In genomic region chr19:6740589-6741348, GRCh38 we compare ENCODE assay signal across 8 cellular contexts. TPM values are rescaled to one million over a fixed set of nuclear protein-coding genes. Genes with fewer than 3 reads are reported as not detected.
A peak's percentile ranks its signal among the peaks of the same experiment; 100 is the strongest.
DNase-seq lines count a peak whose midpoint lies in the region; ATAC-seq and TF ChIP-seq lines count a peak whose summit lies in the region.

No MANE protein-coding gene starts in this region.

- H3K4me1 ChIP-seq in HAP-1 (peaks cover 34% of the 10 kb centered on the region), neuron (ENCODE audit: insufficient read depth, low read length) (peaks cover 48% of the 10 kb centered on the region)

- no peak for TF ChIP-seq CTCF in activated CD8-positive, alpha-beta T cell treated with anti-CD3 and anti-CD28 coated beads for 36 hours (IDR thresholded peaks at IDR 0.05)
- TF ChIP-seq CTCF in fibroblast of pulmonary artery (IDR thresholded peaks at IDR 0.05; ENCODE audit: low read length, missing control alignments), result no peak

- H2AFZ ChIP-seq in neuron (ENCODE audit: low read depth, low read length), result no peak overlapping the region

- H3K36me3 ChIP-seq in HAP-1 (replicated peaks), result peaks cover 40% of the 10 kb centered on the region
- peaks cover 4% of the 10 kb centered on the region for H3K36me3 ChIP-seq in neuron (ENCODE audit: insufficient read depth, low read length)

- H3K27me3 Mint-ChIP-seq in activated CD8-positive, alpha-beta T cell treated with anti-CD3 and anti-CD28 coated beads for 36 hours, result no peaks in the 10 kb centered on the region

- H3K9me3 Mint-ChIP-seq in activated CD8-positive, alpha-beta T cell treated with anti-CD3 and anti-CD28 coated beads for 36 hours, result no peaks in the 10 kb centered on the region

- in situ Hi-C loops in HAP-1 (cut with MboI; ENCODE audit: low sequenced_read_pairs), result no loop called here

- peak overlapping the region; percentile 90 for H3K4me3 ChIP-seq in HAP-1
- peak overlapping the region; percentile 88 for H3K4me3 ChIP-seq in fibroblast of pulmonary artery (replicated peaks; ENCODE audit: low read depth, low read length)
- H3K4me3 ChIP-seq in neuron (ENCODE audit: low read length), result peak overlapping the region; percentile 57

- CTCF ChIA-PET in activated CD8-positive, alpha-beta T cell treated with anti-CD3 and anti-CD28 coated beads for 36 hours (lab: Charles Lee), result interaction anchor here (1.5 to 1.8 kb wide), 2 partner anchors 79 to 123 kb away, joined by 3 to 5 read pairs; no protein-coding TSS in a partner anchor

- H3K4me1 Mint-ChIP-seq in activated CD8-positive, alpha-beta T cell treated with anti-CD3 and anti-CD28 coated beads for 36 hours (ENCODE audit: low read depth), result peaks cover 32% of the 10 kb centered on the region

- DNase-seq in AG20443 (ENCODE audit: low spot score) (peak; percentile 44), HAP-1 (ENCODE audit: low spot score in 2 of 2) (peak; percentile 14 to 78), fibroblast of pulmonary artery (ENCODE audit: low read depth) (no peak), NCI-H1694 (lab: John Stamatoyannopoulos, UW) (no peak), NCI-H2171 (lab: John Stamatoyannopoulos, UW) (no peak), NCI-H187 treated with DMSO at 0.1 percent for 48 hours (lab: John Stamatoyannopoulos, UW) (no peak)
- peak; percentile 28 for DNase-seq in activated CD8-positive, alpha-beta T cell treated with anti-CD3 and anti-CD28 coated beads for 36 hours

- no peaks in the 10 kb centered on the region for H3K27me3 ChIP-seq in HAP-1 (ENCODE audit: low read depth)
- H3K27me3 ChIP-seq in neuron (ENCODE audit: insufficient read depth, low read length), result no peaks in the 10 kb centered on the region

- intact Hi-C loops in activated CD8-positive, alpha-beta T cell treated with anti-CD3 and anti-CD28 coated beads for 36 hours (cut with micrococcal nuclease), result no loop called here

- no peak overlapping the region for H3K27ac Mint-ChIP-seq in activated CD8-positive, alpha-beta T cell treated with anti-CD3 and anti-CD28 coated beads for 36 hours

- peaks cover 30% of the 10 kb centered on the region for H3K36me3 Mint-ChIP-seq in activated CD8-positive, alpha-beta T cell treated with anti-CD3 and anti-CD28 coated beads for 36 hours (ENCODE audit: low read depth)

- H3K4me3 Mint-ChIP-seq in activated CD8-positive, alpha-beta T cell treated with anti-CD3 and anti-CD28 coated beads for 36 hours, result peak overlapping the region; percentile 98

- POLR2A ChIA-PET in activated CD8-positive, alpha-beta T cell treated with anti-CD3 and anti-CD28 coated beads for 36 hours (lab: Charles Lee), result interaction anchor here (0.7 to 1.3 kb wide), 3 partner anchors 12 to 123 kb away, joined by 3 to 4 read pairs (median 3); no protein-coding TSS in a partner anchor

- H3K9me3 ChIP-seq in HAP-1 (no peaks in the 10 kb centered on the region), neuron (ENCODE audit: low read length) (no peaks in the 10 kb centered on the region)

- ATAC-seq in activated CD8-positive, alpha-beta T cell treated with anti-CD3 and anti-CD28 coated beads for 36 hours, result no peak

RNA-seq across cellular contexts. Expression of gene TRIP10, which starts 1.3 kb away (rescaled TPM):
- total RNA-seq in activated CD8-positive, alpha-beta T cell treated with anti-CD3 and anti-CD28 coated beads for 36 hours, result 10 to 100 TPM; 33.8 to 34.3 TPM

RNA-seq across cellular contexts. Expression of gene GPR108, which starts 3.4 kb away (rescaled TPM):
- total RNA-seq in activated CD8-positive, alpha-beta T cell treated with anti-CD3 and anti-CD28 coated beads for 36 hours, result 10 to 100 TPM; 58.2 to 64.8 TPM

RNA-seq across cellular contexts. Expression of gene C3, which starts 20.3 kb away (rescaled TPM):
- total RNA-seq in activated CD8-positive, alpha-beta T cell treated with anti-CD3 and anti-CD28 coated beads for 36 hours, result 1 to 10 TPM in 1 of 2 experiments, under 1 TPM in 1; 0.34 to 1.1 TPM

RNA-seq across cellular contexts. Expression of gene SH2D3A, which starts 26.5 kb away (rescaled TPM):
- 10 to 100 TPM; 20.6 to 20.9 TPM for total RNA-seq in activated CD8-positive, alpha-beta T cell treated with anti-CD3 and anti-CD28 coated beads for 36 hours

RNA-seq across cellular contexts. Expression of gene VAV1, which starts 31.7 kb away (rescaled TPM):
- 10 to 100 TPM; 61.7 to 65.4 TPM for total RNA-seq in activated CD8-positive, alpha-beta T cell treated with anti-CD3 and anti-CD28 coated beads for 36 hours

Comparison
In these comparisons a context has a peak if more than half of its experiments do, and no peak if none do; other contexts are left out.
1. DNase-seq: peak in AG20443 (single experiment), HAP-1 (2 of 2) and activated CD8-positive, alpha-beta T cell treated with anti-CD3 and anti-CD28 coated beads for 36 hours (single experiment); none in fibroblast of pulmonary artery (single experiment), NCI-H1694 (single experiment), NCI-H2171 (single experiment) and NCI-H187 treated with DMSO at 0.1 percent for 48 hours (single experiment).
2. Peak in every context shown above with its lines, with median percentiles within 50 percentile points of each other: H3K4me3 ChIP-seq.